Comparison of ENCODE assay signal across 11 cellular contexts in genomic region chr10:77586719-77587423, GRCh38. TPM values are rescaled to one million over a fixed set of nuclear protein-coding genes. Genes with fewer than 3 reads are reported as not detected.
DNase-seq lines count a peak whose midpoint lies in the region; ATAC-seq, FAIRE-seq and TF ChIP-seq lines count a peak whose summit lies in the region.
"Had no signal": no experiment of that assay in that cellular context is flagged by ENCODE, and none has a peak within 500 bp of the region (broad histone marks: within the 10 kb centered on the region; RNA-seq: fewer than 3 reads in every experiment).

No MANE protein-coding gene starts in this region.

- H3K27ac ChIP-seq in astrocyte (ENCODE audit: low read depth, low read length) (no peak overlapping the region), left lung (no peak overlapping the region), tibial artery (peak overlapping the region; percentile 88 to 95)

- FAIRE-seq in astrocyte (lab: Jason Lieb, UNC) = no peak
- no peak for FAIRE-seq in H54 (lab: Jason Lieb, UNC)

- intact Hi-C loops in left lung (cut with DNase I) (no loop called here), tibial artery (cut with DNase I; ENCODE audit: low total_unique reads) (loop anchor here (5.0 kb wide), 2 partner anchors 35 to 50 kb away; partner anchors contain the start of gene KCNMA1)

- no peak overlapping the region for H3K4me3 ChIP-seq in astrocyte (ENCODE audit: insufficient read depth, low read depth, low read length)
- H3K4me3 ChIP-seq in left lung = no peak overlapping the region
- no peak overlapping the region for H3K4me3 ChIP-seq in tibial artery

- no peak overlapping the region for H3K4me3 Mint-ChIP-seq in astrocyte (ENCODE audit: unreplicated experiment)

- no peaks in the 10 kb centered on the region for H3K27me3 Mint-ChIP-seq in astrocyte (ENCODE audit: low read depth, unreplicated experiment)

- no peak overlapping the region for H3K9ac ChIP-seq in astrocyte (ENCODE audit: low read length)

- H3K79me2 ChIP-seq in astrocyte (ENCODE audit: insufficient read depth, low read length) = peaks cover 22% of the 10 kb centered on the region

- H3K36me3 Mint-ChIP-seq in astrocyte (ENCODE audit: low read depth, unreplicated experiment) = peaks cover 25% of the 10 kb centered on the region

- no peak for TF ChIP-seq POLR2A in H54 (IDR thresholded peaks at IDR 0.05; ENCODE audit: low read depth, low read length)

- H4K20me1 ChIP-seq in astrocyte (ENCODE audit: insufficient read depth, low read length) = no peaks in the 10 kb centered on the region

- H3K4me2 ChIP-seq in astrocyte (ENCODE audit: low read length) = no peak overlapping the region

- peak; percentile 86 for ATAC-seq in left lung
- no peak for ATAC-seq in HG02610 (IDR thresholded peaks at IDR 0.05; ENCODE audit: unreplicated experiment)

- peaks cover 3% of the 10 kb centered on the region for H3K9me3 Mint-ChIP-seq in astrocyte (ENCODE audit: unreplicated experiment)

- H3K27me3 ChIP-seq in astrocyte (ENCODE audit: insufficient read depth, low read length) = no peaks in the 10 kb centered on the region
- H3K27me3 ChIP-seq in left lung = no peaks in the 10 kb centered on the region
- H3K27me3 ChIP-seq in tibial artery = no peaks in the 10 kb centered on the region

- no peaks in the 10 kb centered on the region for H3K36me3 ChIP-seq in astrocyte (ENCODE audit: insufficient read depth, low read length)
- no peaks in the 10 kb centered on the region for H3K36me3 ChIP-seq in left lung
- no peaks in the 10 kb centered on the region for H3K36me3 ChIP-seq in tibial artery

- peak overlapping the region; percentile 4 for H3K27ac Mint-ChIP-seq in astrocyte (ENCODE audit: unreplicated experiment)

- no peaks in the 10 kb centered on the region for H3K9me3 ChIP-seq in astrocyte (ENCODE audit: insufficient read depth, low read depth, low read length)
- no peaks in the 10 kb centered on the region for H3K9me3 ChIP-seq in left lung
- no peaks in the 10 kb centered on the region for H3K9me3 ChIP-seq in tibial artery

- DNase-seq in LHCN-M2 (ENCODE audit: low read depth) (peak; percentile 87), astrocyte (ENCODE audit: low read depth) (peak; percentile 72), left lung (peak in 1 of 2 donors; percentile 58), tibial artery (peak; percentile 79 to 89), NCI-H2171 treated with DMSO at 0.1 percent for 48 hours (lab: John Stamatoyannopoulos, UW) (no peak), NCI-H2081 (lab: John Stamatoyannopoulos, UW) (no peak), H54 (ENCODE audit: insufficient read length, low spot score) (no peak)
- DNase-seq: NCI-H526 treated with DMSO at 0.1 percent for 48 hours; retina; stimulated activated naive CD4-positive, alpha-beta T cell treated with Interleukin-2 at 50 U/mL for 16 hours had no signal

- peaks cover 29% of the 10 kb centered on the region for H3K4me1 Mint-ChIP-seq in astrocyte (ENCODE audit: low read depth, unreplicated experiment)

- H2AFZ ChIP-seq in astrocyte (ENCODE audit: low read depth, low read length) = no peak overlapping the region

- TF ChIP-seq CTCF in astrocyte (IDR thresholded peaks at IDR 0.05; ENCODE audit: insufficient read depth, low read depth, low read length) = no peak
- TF ChIP-seq CTCF in left lung (IDR thresholded peaks at IDR 0.05) = no peak
- TF ChIP-seq CTCF in tibial artery (IDR thresholded peaks at IDR 0.05) = peak in 1 of 2 experiments; percentile 14

- peaks cover 17% of the 10 kb centered on the region for H3K4me1 ChIP-seq in astrocyte (ENCODE audit: insufficient read depth, low read length)
- H3K4me1 ChIP-seq in left lung = no peaks in the 10 kb centered on the region
- H3K4me1 ChIP-seq in tibial artery = peaks cover 0 to 97% (median 52%) of the 10 kb centered on the region in 4 donors

RNA-seq across cellular contexts. Expression of gene KCNMA1, which starts 50.7 kb away (rescaled TPM):
- total RNA-seq in LHCN-M2 (2014; rRNA removed) (27.4 and 28.6 TPM in 2 replicates), astrocyte (43.3 and 45.8 TPM in 2 replicates), left lung (10 to 100 TPM; 14.8 to 21.1 TPM)
- 29.1 TPM for polyA plus RNA-seq in LHCN-M2 (2012)

Comparison
In these comparisons a context has a peak if more than half of its experiments do, and no peak if none do; other contexts are left out.
1. DNase-seq: peak in LHCN-M2 (single experiment), astrocyte (single experiment) and tibial artery (2 of 2); none in NCI-H2171 treated with DMSO at 0.1 percent for 48 hours (single experiment), NCI-H2081 (0 of 2) and H54 (single experiment).
2. H3K27ac ChIP-seq: peak in tibial artery (2 of 2); none in astrocyte (single experiment) and left lung (0 of 2).